Comparison of ENCODE assay signal across 1 cellular context in the genomic region with DNA sequence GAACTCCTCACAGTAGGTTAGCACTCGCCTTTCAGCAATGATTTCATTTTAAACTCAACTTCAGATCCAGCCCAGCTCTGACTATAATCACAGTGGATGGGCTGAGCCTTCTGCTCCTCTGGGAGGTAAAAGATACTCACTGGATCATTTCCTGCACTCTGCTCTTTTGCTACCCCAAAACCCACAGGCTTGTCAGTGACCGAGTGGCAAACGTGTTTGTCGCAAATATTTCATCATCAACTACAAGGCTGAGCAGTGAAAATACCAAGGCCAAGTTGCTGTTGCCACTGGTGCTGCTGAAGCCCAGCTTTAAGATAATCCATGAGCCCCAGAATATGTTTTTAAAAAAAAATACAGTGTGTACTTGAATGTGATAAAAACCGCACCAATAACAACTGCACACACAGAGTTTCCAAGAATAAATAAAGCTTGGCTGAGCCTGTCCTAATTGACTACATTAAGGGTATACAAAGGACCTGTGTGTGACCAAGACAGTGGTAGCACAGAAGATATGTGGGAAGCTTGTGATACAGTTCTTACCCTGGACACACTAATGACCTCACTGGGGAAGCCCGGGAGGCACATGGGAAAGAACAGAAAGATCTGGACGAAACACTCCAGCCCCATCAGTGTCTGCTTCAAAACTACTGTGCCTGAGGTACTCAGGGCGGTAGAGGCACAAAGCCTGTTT.
TF ChIP-seq lines count a peak whose summit lies in the region.

No MANE protein-coding gene starts in this region.

TF ChIP-seq in HepG2, 621 proteins besides CTCF, POLR2A, EP300 and RAD21:
- TF ChIP-seq SP140L (CRISPR knock-in tag; IDR thresholded peaks at IDR 0.05; ENCODE audit: borderline replicate concordance), result no peak
- TF ChIP-seq KMT2A (CRISPR knock-in tag; IDR thresholded peaks at IDR 0.05), result 0 out of 2 replicates have a peak, but pooled peaks have one; percentile 10
- peak; percentile 60 for TF ChIP-seq GATAD2A (CRISPR knock-in tag; IDR thresholded peaks at IDR 0.05)
- TF ChIP-seq PAX8 (CRISPR knock-in tag; IDR thresholded peaks at IDR 0.05; ENCODE audit: borderline replicate concordance), result 0 out of 2 replicates have a peak, but pooled peaks have one; percentile 62
- TF ChIP-seq, protein P1, sequence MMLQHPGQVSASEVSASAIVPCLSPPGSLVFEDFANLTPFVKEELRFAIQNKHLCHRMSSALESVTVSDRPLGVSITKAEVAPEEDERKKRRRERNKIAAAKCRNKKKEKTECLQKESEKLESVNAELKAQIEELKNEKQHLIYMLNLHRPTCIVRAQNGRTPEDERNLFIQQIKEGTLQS (CRISPR knock-in tag; IDR thresholded peaks at IDR 0.05), result 0 out of 2 replicates have a peak, but pooled peaks have one; percentile 24
- TF ChIP-seq, protein P2, sequence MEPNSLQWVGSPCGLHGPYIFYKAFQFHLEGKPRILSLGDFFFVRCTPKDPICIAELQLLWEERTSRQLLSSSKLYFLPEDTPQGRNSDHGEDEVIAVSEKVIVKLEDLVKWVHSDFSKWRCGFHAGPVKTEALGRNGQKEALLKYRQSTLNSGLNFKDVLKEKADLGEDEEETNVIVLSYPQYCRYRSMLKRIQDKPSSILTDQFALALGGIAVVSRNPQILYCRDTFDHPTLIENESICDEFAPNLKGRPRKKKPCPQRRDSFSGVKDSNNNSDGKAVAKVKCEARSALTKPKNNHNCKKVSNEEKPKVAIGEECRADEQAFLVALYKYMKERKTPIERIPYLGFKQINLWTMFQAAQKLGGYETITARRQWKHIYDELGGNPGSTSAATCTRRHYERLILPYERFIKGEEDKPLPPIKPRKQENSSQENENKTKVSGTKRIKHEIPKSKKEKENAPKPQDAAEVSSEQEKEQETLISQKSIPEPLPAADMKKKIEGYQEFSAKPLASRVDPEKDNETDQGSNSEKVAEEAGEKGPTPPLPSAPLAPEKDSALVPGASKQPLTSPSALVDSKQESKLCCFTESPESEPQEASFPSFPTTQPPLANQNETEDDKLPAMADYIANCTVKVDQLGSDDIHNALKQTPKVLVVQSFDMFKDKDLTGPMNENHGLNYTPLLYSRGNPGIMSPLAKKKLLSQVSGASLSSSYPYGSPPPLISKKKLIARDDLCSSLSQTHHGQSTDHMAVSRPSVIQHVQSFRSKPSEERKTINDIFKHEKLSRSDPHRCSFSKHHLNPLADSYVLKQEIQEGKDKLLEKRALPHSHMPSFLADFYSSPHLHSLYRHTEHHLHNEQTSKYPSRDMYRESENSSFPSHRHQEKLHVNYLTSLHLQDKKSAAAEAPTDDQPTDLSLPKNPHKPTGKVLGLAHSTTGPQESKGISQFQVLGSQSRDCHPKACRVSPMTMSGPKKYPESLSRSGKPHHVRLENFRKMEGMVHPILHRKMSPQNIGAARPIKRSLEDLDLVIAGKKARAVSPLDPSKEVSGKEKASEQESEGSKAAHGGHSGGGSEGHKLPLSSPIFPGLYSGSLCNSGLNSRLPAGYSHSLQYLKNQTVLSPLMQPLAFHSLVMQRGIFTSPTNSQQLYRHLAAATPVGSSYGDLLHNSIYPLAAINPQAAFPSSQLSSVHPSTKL (CRISPR knock-in tag; IDR thresholded peaks at IDR 0.05), result peak; percentile 68; the same call in 1 of the 2 replicates
- peak; percentile 40; the same call in 1 of the 2 replicates for TF ChIP-seq CEBPB (IDR thresholded peaks at IDR 0.05; ENCODE audit: borderline replicate concordance, low read depth, low read length)
- TF ChIP-seq MIXL1 (CRISPR knock-in tag; IDR thresholded peaks at IDR 0.05), result 0 out of 2 replicates have a peak, but pooled peaks have one; percentile 8
- no peak for TF ChIP-seq TCF7L2 (IDR thresholded peaks at IDR 0.05; ENCODE audit: low read depth, low read length)
- no peak for TF ChIP-seq KDM6A (CRISPR knock-in tag; IDR thresholded peaks at IDR 0.05; ENCODE audit: low read depth)
- TF ChIP-seq CEBPG (CRISPR knock-in tag; IDR thresholded peaks at IDR 0.05), result peak; percentile 44; the same call in 1 of the 2 replicates
- TF ChIP-seq, protein P3, sequence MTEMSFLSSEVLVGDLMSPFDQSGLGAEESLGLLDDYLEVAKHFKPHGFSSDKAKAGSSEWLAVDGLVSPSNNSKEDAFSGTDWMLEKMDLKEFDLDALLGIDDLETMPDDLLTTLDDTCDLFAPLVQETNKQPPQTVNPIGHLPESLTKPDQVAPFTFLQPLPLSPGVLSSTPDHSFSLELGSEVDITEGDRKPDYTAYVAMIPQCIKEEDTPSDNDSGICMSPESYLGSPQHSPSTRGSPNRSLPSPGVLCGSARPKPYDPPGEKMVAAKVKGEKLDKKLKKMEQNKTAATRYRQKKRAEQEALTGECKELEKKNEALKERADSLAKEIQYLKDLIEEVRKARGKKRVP (CRISPR knock-in tag; IDR thresholded peaks at IDR 0.05), result peak in 1 of 2 experiments; percentile 48; a peak in 1 of 4 replicates
- peak; percentile 5 for TF ChIP-seq TEAD3 (CRISPR knock-in tag; optimal IDR thresholded peaks at IDR 0.05; ENCODE audit: borderline replicate concordance)
- TF ChIP-seq ZNF12 (CRISPR knock-in tag; IDR thresholded peaks at IDR 0.05), result 0 out of 2 replicates have a peak, but pooled peaks have one; percentile 7
- TF ChIP-seq HOXA7 (CRISPR knock-in tag; IDR thresholded peaks at IDR 0.05), result no peak
- peak; percentile 48; the same call in 1 of the 2 replicates for TF ChIP-seq HOXA3 (CRISPR knock-in tag; IDR thresholded peaks at IDR 0.05)
- TF ChIP-seq, protein P4, sequence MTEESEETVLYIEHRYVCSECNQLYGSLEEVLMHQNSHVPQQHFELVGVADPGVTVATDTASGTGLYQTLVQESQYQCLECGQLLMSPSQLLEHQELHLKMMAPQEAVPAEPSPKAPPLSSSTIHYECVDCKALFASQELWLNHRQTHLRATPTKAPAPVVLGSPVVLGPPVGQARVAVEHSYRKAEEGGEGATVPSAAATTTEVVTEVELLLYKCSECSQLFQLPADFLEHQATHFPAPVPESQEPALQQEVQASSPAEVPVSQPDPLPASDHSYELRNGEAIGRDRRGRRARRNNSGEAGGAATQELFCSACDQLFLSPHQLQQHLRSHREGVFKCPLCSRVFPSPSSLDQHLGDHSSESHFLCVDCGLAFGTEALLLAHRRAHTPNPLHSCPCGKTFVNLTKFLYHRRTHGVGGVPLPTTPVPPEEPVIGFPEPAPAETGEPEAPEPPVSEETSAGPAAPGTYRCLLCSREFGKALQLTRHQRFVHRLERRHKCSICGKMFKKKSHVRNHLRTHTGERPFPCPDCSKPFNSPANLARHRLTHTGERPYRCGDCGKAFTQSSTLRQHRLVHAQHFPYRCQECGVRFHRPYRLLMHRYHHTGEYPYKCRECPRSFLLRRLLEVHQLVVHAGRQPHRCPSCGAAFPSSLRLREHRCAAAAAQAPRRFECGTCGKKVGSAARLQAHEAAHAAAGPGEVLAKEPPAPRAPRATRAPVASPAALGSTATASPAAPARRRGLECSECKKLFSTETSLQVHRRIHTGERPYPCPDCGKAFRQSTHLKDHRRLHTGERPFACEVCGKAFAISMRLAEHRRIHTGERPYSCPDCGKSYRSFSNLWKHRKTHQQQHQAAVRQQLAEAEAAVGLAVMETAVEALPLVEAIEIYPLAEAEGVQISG (CRISPR knock-in tag; IDR thresholded peaks at IDR 0.05), result 0 out of 2 replicates have a peak, but pooled peaks have one; percentile 14
- peak; percentile 17; the same call in 1 of the 2 replicates for TF ChIP-seq HNF4A (CRISPR knock-in tag; IDR thresholded peaks at IDR 0.05)
- TF ChIP-seq HDAC2 (CRISPR knock-in tag; IDR thresholded peaks at IDR 0.05), result peak; percentile 11; the same call in 1 of the 2 replicates
- no peak for TF ChIP-seq KDM2A (CRISPR knock-in tag; IDR thresholded peaks at IDR 0.05; ENCODE audit: borderline replicate concordance, low read depth)
TF ChIP-seq in HepG2: peak in this region for 15.
